In genomic region chr11:75534291-75535038, GRCh38 we compare ENCODE assay signal across 13 cellular contexts. TPM values are rescaled to one million over a fixed set of nuclear protein-coding genes. Genes with fewer than 3 reads are reported as not detected.
A peak's percentile ranks its signal among the peaks of the same experiment; 100 is the strongest.
DNase-seq lines count a peak whose midpoint lies in the region; ATAC-seq, FAIRE-seq and TF ChIP-seq lines count a peak whose summit lies in the region.
"Had no signal": no experiment of that assay in that cellular context is flagged by ENCODE, and none has a peak within 500 bp of the region (broad histone marks: within the 10 kb centered on the region; RNA-seq: fewer than 3 reads in every experiment).

No MANE protein-coding gene starts in this region.

- H3K4me1 ChIP-seq in endothelial cell of umbilical vein (ENCODE audit: control insufficient read depth, extremely low read depth, insufficient read depth, low read length) (peaks cover 14% of the 10 kb centered on the region), small intestine (ENCODE audit: control insufficient read depth in 2 of 2, insufficient read depth in 1 of 2, low read depth in 1 of 2, low read length in 1 of 2) (no peaks in the 10 kb centered on the region), SK-N-SH (ENCODE audit: control insufficient read depth in 1 of 2, insufficient read depth in 2 of 2, low read depth in 1 of 2, low read length in 1 of 2) (peaks cover 0 to 4% of the 10 kb centered on the region in 2 experiments; a peak in 1 of 4 replicates)
- H3K4me1 ChIP-seq: pancreas had no signal

- CTCF ChIA-PET in activated CD8-positive, alpha-beta memory T cell treated with anti-CD3 and anti-CD28 coated beads, Interleukin-2, amount 10 ng/mL, durations not matched to agents 7 days and 5 days (lab: Charles Lee), result interaction anchor here (0.6 to 11.4 kb wide), 14 partner anchors 9 to 254 kb away, joined by 3 to 212 read pairs (median 5); partner anchors contain the start of gene GDPD5
- CTCF ChIA-PET in endothelial cell of umbilical vein (lab: Charles Lee) (interaction anchor here (0.6 to 7.2 kb wide), 11 partner anchors 9 to 174 kb away, joined by 3 to 115 read pairs (median 4); partner anchors contain the start of gene GDPD5), SK-N-SH (lab: Yijun Ruan, JAX) (interaction anchor here (0.6 to 15.4 kb wide), 11 partner anchors 9 to 258 kb away, joined by 3 to 275 read pairs (median 6); partner anchors contain the start of genes GDPD5 and KLHL35)

- no peak overlapping the region for H3K4me3 Mint-ChIP-seq in activated CD8-positive, alpha-beta memory T cell treated with anti-CD3 and anti-CD28 coated beads, Interleukin-2, amount 10 ng/mL, durations not matched to agents 7 days and 5 days

- no peaks in the 10 kb centered on the region for H3F3A ChIP-seq in SK-N-SH (replicated peaks; ENCODE audit: insufficient read depth)

- FAIRE-seq in endothelial cell of umbilical vein (lab: Jason Lieb, UNC), result peak; percentile 89
- FAIRE-seq in small intestine (lab: Jason Lieb, UNC), result no peak
- FAIRE-seq: pancreas had no signal

- dilution Hi-C loops in endothelial cell of umbilical vein (cut with MboI; ENCODE audit: extremely low pct_ligation_motif_present, low sequenced_read_pairs), result loop anchor here (10.0 kb wide), 1 partner anchor 90 kb away; no protein-coding TSS in a partner anchor

- intact Hi-C loops in endothelial cell of umbilical vein (cut with micrococcal nuclease), result no loop called here

- no peak for ATAC-seq in activated CD8-positive, alpha-beta memory T cell treated with anti-CD3 and anti-CD28 coated beads, Interleukin-2, amount 10 ng/mL, durations not matched to agents 7 days and 5 days
- ATAC-seq in HG02798 (IDR thresholded peaks at IDR 0.05; ENCODE audit: poor library complexity, unreplicated experiment), result no peak

- POLR2A ChIA-PET in endothelial cell of umbilical vein (lab: Charles Lee) (no interaction called here), SK-N-SH (lab: Yijun Ruan, JAX) (no interaction called here)

- no peaks in the 10 kb centered on the region for H3K36me3 Mint-ChIP-seq in activated CD8-positive, alpha-beta memory T cell treated with anti-CD3 and anti-CD28 coated beads, Interleukin-2, amount 10 ng/mL, durations not matched to agents 7 days and 5 days

- no peaks in the 10 kb centered on the region for H3K36me3 ChIP-seq in endothelial cell of umbilical vein (ENCODE audit: control insufficient read depth in 2 of 2, extremely low read depth in 1 of 2, insufficient read depth in 2 of 2, low read length in 2 of 2)
- H3K36me3 ChIP-seq in small intestine (ENCODE audit: control insufficient read depth in 2 of 2, insufficient read depth in 2 of 2, low read length in 2 of 2), result no peaks in the 10 kb centered on the region
- H3K36me3 ChIP-seq in SK-N-SH (replicated peaks in 1 of 2; ENCODE audit: control insufficient read depth in 1 of 2, insufficient read depth in 2 of 2, low read length in 1 of 2), result no peaks in the 10 kb centered on the region
- H3K36me3 ChIP-seq: pancreas had no signal

- no peak overlapping the region for H3K4me3 ChIP-seq in endothelial cell of umbilical vein (replicated peaks in 1 of 3; ENCODE audit: insufficient read depth in 1 of 3, low read depth in 1 of 3, low read length in 3 of 3)
- H3K4me3 ChIP-seq in small intestine (ENCODE audit: low read depth in 1 of 2, low read length in 2 of 2), result no peak overlapping the region
- H3K4me3 ChIP-seq in SK-N-SH (ENCODE audit: low read depth in 2 of 2, low read length in 1 of 2), result no peak overlapping the region
- H3K4me3 ChIP-seq: pancreas, SK-N-MC had no signal

- H3K9ac ChIP-seq in endothelial cell of umbilical vein (replicated peaks; ENCODE audit: extremely low read depth, insufficient read depth, low read length) (no peak overlapping the region), SK-N-SH (no peak overlapping the region)

- no peaks in the 10 kb centered on the region for H3K79me2 ChIP-seq in endothelial cell of umbilical vein (ENCODE audit: control insufficient read depth, insufficient read depth, low read length)
- no peaks in the 10 kb centered on the region for H3K79me2 ChIP-seq in SK-N-SH (ENCODE audit: insufficient read depth)

- H3K4me2 ChIP-seq in endothelial cell of umbilical vein (ENCODE audit: insufficient read depth, low read length) (peak overlapping the region; percentile 10), SK-N-SH (no peak overlapping the region)

- H4K20me1 ChIP-seq in endothelial cell of umbilical vein (replicated peaks; ENCODE audit: control insufficient read depth, extremely low read depth, insufficient read depth, low read length) (no peaks in the 10 kb centered on the region), SK-N-SH (ENCODE audit: insufficient read depth) (no peaks in the 10 kb centered on the region)

- no peaks in the 10 kb centered on the region for H3K27me3 ChIP-seq in endothelial cell of umbilical vein (ENCODE audit: control insufficient read depth in 2 of 2, insufficient read depth in 2 of 2, low read length in 2 of 2)
- H3K27me3 ChIP-seq in small intestine (ENCODE audit: control insufficient read depth in 2 of 2, insufficient read depth in 2 of 2, low read length in 2 of 2), result no peaks in the 10 kb centered on the region
- H3K27me3 ChIP-seq in SK-N-SH (ENCODE audit: insufficient read depth), result no peaks in the 10 kb centered on the region
- H3K27me3 ChIP-seq: pancreas had no signal

- H3K27me3 Mint-ChIP-seq in activated CD8-positive, alpha-beta memory T cell treated with anti-CD3 and anti-CD28 coated beads, Interleukin-2, amount 10 ng/mL, durations not matched to agents 7 days and 5 days, result peaks cover 8% of the 10 kb centered on the region

- H3K4me1 Mint-ChIP-seq in activated CD8-positive, alpha-beta memory T cell treated with anti-CD3 and anti-CD28 coated beads, Interleukin-2, amount 10 ng/mL, durations not matched to agents 7 days and 5 days, result peaks cover 72% of the 10 kb centered on the region

- no peak for TF ChIP-seq RAD21 in SK-N-SH (IDR thresholded peaks at IDR 0.05; ENCODE audit: low read length)

- H3K27ac ChIP-seq in endothelial cell of umbilical vein (ENCODE audit: insufficient read depth, low read depth, low read length) (no peak overlapping the region), small intestine (ENCODE audit: low read depth in 1 of 2, low read length in 1 of 2) (peak overlapping the region in 1 of 2 donors; percentile 50), SK-N-SH (ENCODE audit: low read depth in 2 of 2, low read length in 1 of 2) (no peak overlapping the region)
- H3K27ac ChIP-seq: pancreas, SK-N-MC had no signal

- H3K9me2 ChIP-seq in SK-N-SH, result no peaks in the 10 kb centered on the region

- DNase-seq in activated CD8-positive, alpha-beta memory T cell treated with anti-CD3 and anti-CD28 coated beads, Interleukin-2, amount 10 ng/mL, durations not matched to agents 7 days and 5 days, result no peak
- no peak for DNase-seq in activated CD8-positive, alpha-beta memory T cell treated with anti-CD3 and anti-CD28 coated beads for 24 hours
- DNase-seq in NCI-H748 treated with DMSO at 0.1 percent for 48 hours (lab: John Stamatoyannopoulos, UW) (peak; percentile 44), endothelial cell of umbilical vein (ENCODE audit: low read depth, low spot score) (no peak), small intestine (peak; percentile 87), SK-N-SH (no peak), NCI-H2196 (lab: John Stamatoyannopoulos, UW; ENCODE audit: unreplicated experiment) (no peak)
- DNase-seq: dermis blood vessel endothelial cell, DMS53, MV-4-11, pancreas had no signal

- H3K9me1 ChIP-seq in endothelial cell of umbilical vein (replicated peaks; ENCODE audit: control insufficient read depth, extremely low read depth, insufficient read depth, low read length), result no peaks in the 10 kb centered on the region

- BruUV-seq in endothelial cell of umbilical vein (replicated peaks; lab: Mats Ljungman, UMichigan), result no TSS peak

- no peak for TF ChIP-seq POLR2A in endothelial cell of umbilical vein (IDR thresholded peaks at IDR 0.05; ENCODE audit: low read depth, low read length)

- peak overlapping the region; percentile 12 for H2AFZ ChIP-seq in endothelial cell of umbilical vein (ENCODE audit: low read depth, low read length)
- no peak overlapping the region for H2AFZ ChIP-seq in SK-N-SH (ENCODE audit: low read depth)

- H3K9me3 ChIP-seq in endothelial cell of umbilical vein (replicated peaks; ENCODE audit: control insufficient read depth, insufficient read depth, low read length) (no peaks in the 10 kb centered on the region), small intestine (ENCODE audit: control insufficient read depth, low read depth) (no peaks in the 10 kb centered on the region), SK-N-SH (no peaks in the 10 kb centered on the region)
- H3K9me3 ChIP-seq: pancreas had no signal

- H3K27ac Mint-ChIP-seq in activated CD8-positive, alpha-beta memory T cell treated with anti-CD3 and anti-CD28 coated beads, Interleukin-2, amount 10 ng/mL, durations not matched to agents 7 days and 5 days, result peak overlapping the region; percentile 40

- no peak for TF ChIP-seq EP300 in SK-N-SH (IDR thresholded peaks at IDR 0.05; ENCODE audit: borderline replicate concordance in 1 of 2, low read depth in 1 of 2, low read length in 1 of 2)

- WGBS in small intestine, 3 donors, result 17 to 39% (median 29%) methylated on average over 14 of the region's 14 CpGs
- 75% methylated on average over 13 of the region's 14 CpGs for WGBS in SK-N-SH (ENCODE audit: low lambda C conversion rate)

- TF ChIP-seq CTCF in endothelial cell of umbilical vein (IDR thresholded peaks at IDR 0.05; ENCODE audit: extremely low read depth in 1 of 2, insufficient read depth in 1 of 2, low read depth in 1 of 2, low read length in 2 of 2), result no peak
- no peak for TF ChIP-seq CTCF in SK-N-SH (IDR thresholded peaks at IDR 0.05)

- H3K9me3 Mint-ChIP-seq in activated CD8-positive, alpha-beta memory T cell treated with anti-CD3 and anti-CD28 coated beads, Interleukin-2, amount 10 ng/mL, durations not matched to agents 7 days and 5 days (ENCODE audit: low read depth), result no peaks in the 10 kb centered on the region

RNA-seq across cellular contexts. Expression of gene GDPD5, which starts 8.7 kb away (rescaled TPM):
- 10 to 100 TPM; 11.3 to 33.9 TPM for total RNA-seq in activated CD8-positive, alpha-beta memory T cell treated with anti-CD3 and anti-CD28 coated beads, Interleukin-2, amount 10 ng/mL, durations not matched to agents 7 days and 5 days
- total RNA-seq in endothelial cell of umbilical vein, result 50.1 and 79.2 TPM in 2 replicates
- polyA plus RNA-seq in endothelial cell of umbilical vein, result 60.2 and 74.0 TPM in 2 replicates
- 29.2 and 37.9 TPM in 2 replicates for polyA plus RNA-seq in endothelial cell of umbilical vein (2011; cell fraction: cytosol; rRNA removed)
- 149 and 190 TPM in 2 replicates for polyA plus RNA-seq in endothelial cell of umbilical vein (2011; cell fraction: nucleus; rRNA removed)
- polyA plus RNA-seq in endothelial cell of umbilical vein (2012), result 24.4 and 35.1 TPM in 2 replicates
- 66.2 and 70.5 TPM in 2 replicates for polyA minus RNA-seq in endothelial cell of umbilical vein
- 12.5 TPM for polyA minus RNA-seq in endothelial cell of umbilical vein (2011; cell fraction: cytosol; rRNA and poly(A)+ RNA removed)
- 69.0 and 96.3 TPM in 2 replicates for polyA minus RNA-seq in endothelial cell of umbilical vein (2011; cell fraction: nucleus; rRNA and poly(A)+ RNA removed)
- 1 to 10 TPM; 1.1 to 9.2 (median 3.0) TPM for polyA plus RNA-seq in small intestine
- 1.6 and 2.2 TPM in 2 replicates for polyA plus RNA-seq in SK-N-SH (2012; rRNA removed)
- polyA plus RNA-seq in SK-N-SH (2012; cell fraction: cytosol; rRNA removed), result 0.55 and 0.97 TPM in 2 replicates
- 5.5 and 7.6 TPM in 2 replicates for polyA plus RNA-seq in SK-N-SH (2012; cell fraction: nucleus; rRNA removed)

RNA-seq across cellular contexts. Expression of gene SERPINH1, which starts 27.6 kb away (rescaled TPM):
- 10 to 100 TPM in 1 of 2 experiments, 1 to 10 TPM in 1; 8.1 to 10.6 TPM for total RNA-seq in activated CD8-positive, alpha-beta memory T cell treated with anti-CD3 and anti-CD28 coated beads, Interleukin-2, amount 10 ng/mL, durations not matched to agents 7 days and 5 days
- 384 and 409 TPM in 2 replicates for total RNA-seq in endothelial cell of umbilical vein
- polyA plus RNA-seq in endothelial cell of umbilical vein (816 and 1,196 TPM in 2 replicates), small intestine (10 to 100 TPM in 1 of 3 donors, 1 to 10 TPM in 2; 8.1 to 58.5 (median 8.6) TPM), SK-N-SH (2012; rRNA removed) (221 and 293 TPM in 2 replicates)
- 484 and 524 TPM in 2 replicates for polyA plus RNA-seq in endothelial cell of umbilical vein (2011; cell fraction: cytosol; rRNA removed)
- polyA plus RNA-seq in endothelial cell of umbilical vein (2011; cell fraction: nucleus; rRNA removed), result 284 and 302 TPM in 2 replicates
- polyA plus RNA-seq in endothelial cell of umbilical vein (2012), result 320 and 386 TPM in 2 replicates
- 359 and 398 TPM in 2 replicates for polyA minus RNA-seq in endothelial cell of umbilical vein
- 120 TPM for polyA minus RNA-seq in endothelial cell of umbilical vein (2011; cell fraction: cytosol; rRNA and poly(A)+ RNA removed)
- polyA minus RNA-seq in endothelial cell of umbilical vein (2011; cell fraction: nucleus; rRNA and poly(A)+ RNA removed), result 95.0 and 155 TPM in 2 replicates
- polyA plus RNA-seq in SK-N-SH (2012; cell fraction: cytosol; rRNA removed), result 145 and 210 TPM in 2 replicates
- 282 and 307 TPM in 2 replicates for polyA plus RNA-seq in SK-N-SH (2012; cell fraction: nucleus; rRNA removed)

Comparison
In these comparisons a context has a peak if more than half of its experiments do, and no peak if none do; other contexts are left out.
1. DNase-seq: peak in NCI-H748 treated with DMSO at 0.1 percent for 48 hours (single experiment) and small intestine (single experiment); none in activated CD8-positive, alpha-beta memory T cell treated with anti-CD3 and anti-CD28 coated beads, Interleukin-2, amount 10 ng/mL, durations not matched to agents 7 days and 5 days (single experiment), activated CD8-positive, alpha-beta memory T cell treated with anti-CD3 and anti-CD28 coated beads for 24 hours (single experiment), endothelial cell of umbilical vein (single experiment), SK-N-SH (single experiment) and NCI-H2196 (single experiment).